In genomic region chr2:31060397-31060796, GRCh38 we compare ENCODE assay signal across 17 cellular contexts.
DNase-seq lines count a peak whose midpoint lies in the region; ATAC-seq and TF ChIP-seq lines count a peak whose summit lies in the region.
"Had no signal": no experiment of that assay in that cellular context is flagged by ENCODE, and none has a peak within 500 bp of the region (broad histone marks: within the 10 kb centered on the region; RNA-seq: fewer than 3 reads in every experiment).

No MANE protein-coding gene starts in this region.

- TF ChIP-seq CTCF in Peyer's patch (IDR thresholded peaks at IDR 0.05) (no peak), upper lobe of right lung (IDR thresholded peaks at IDR 0.05) (no peak)

- H3K27ac ChIP-seq in Peyer's patch (peak overlapping the region in 3 of 4 donors; percentile 11 to 90 (median 90)), upper lobe of right lung (no peak overlapping the region)
- H3K27ac ChIP-seq: C4-2B, HL-60 had no signal

- H3K27me3 ChIP-seq in Peyer's patch, result no peaks in the 10 kb centered on the region
- no peaks in the 10 kb centered on the region for H3K27me3 ChIP-seq in upper lobe of right lung

- H3K36me3 ChIP-seq in Peyer's patch (no peaks in the 10 kb centered on the region), upper lobe of right lung (no peaks in the 10 kb centered on the region)

- ATAC-seq in upper lobe of right lung (no peak), left lobe of liver (no peak), GM19023 (IDR thresholded peaks at IDR 0.05; ENCODE audit: unreplicated experiment) (no peak)
- ATAC-seq: K562 had no signal

- H3K9me3 ChIP-seq in Peyer's patch (no peaks in the 10 kb centered on the region), upper lobe of right lung (no peaks in the 10 kb centered on the region)
- H3K9me3 ChIP-seq: Caco-2 had no signal

- no peak overlapping the region for H3K4me3 ChIP-seq in Peyer's patch
- no peak overlapping the region for H3K4me3 ChIP-seq in upper lobe of right lung
- H3K4me3 ChIP-seq: K562 had no signal

- peak; percentile 38 to 50 for TF ChIP-seq POLR2A in Peyer's patch (IDR thresholded peaks at IDR 0.05)

- H3K4me1 ChIP-seq in Peyer's patch (peaks cover 0 to 19% (median 2%) of the 10 kb centered on the region in 4 donors), upper lobe of right lung (no peaks in the 10 kb centered on the region)
- H3K4me1 ChIP-seq: Caco-2 had no signal

- intact Hi-C loops in upper lobe of right lung (cut with DNase I), result no loop called here

- DNase-seq in NCI-H1417 (lab: John Stamatoyannopoulos, UW), result peak in 2 of 3 experiments; percentile 54 to 78
- DNase-seq in NCI-H1417 treated with DMSO at 0.1 percent for 48 hours (lab: John Stamatoyannopoulos, UW), result no peak
- DNase-seq in Peyer's patch, result peak in 2 of 3 donors; percentile 65 to 70
- DNase-seq in kidney glomerular epithelial cell (lab: John Stamatoyannopoulos, UW), result peak; percentile 48
- DNase-seq in upper lobe of right lung, result peak; percentile 32
- DNase-seq in left lobe of liver (ENCODE audit: low spot score), result no peak
- DNase-seq in AG20443 (ENCODE audit: low spot score), result no peak
- DNase-seq: 8988T, Caco-2, HFFc6, NCI-H146, NCI-H2107, SHP77 treated with DMSO at 0.1 percent for 48 hours had no signal

Comparison
In these comparisons a context has a peak if more than half of its experiments do, and no peak if none do; other contexts are left out.
1. DNase-seq: peak in NCI-H1417 (2 of 3), Peyer's patch (2 of 3), kidney glomerular epithelial cell (single experiment) and upper lobe of right lung (single experiment); none in NCI-H1417 treated with DMSO at 0.1 percent for 48 hours (single experiment), left lobe of liver (single experiment) and AG20443 (single experiment).